In the genomic region with DNA sequence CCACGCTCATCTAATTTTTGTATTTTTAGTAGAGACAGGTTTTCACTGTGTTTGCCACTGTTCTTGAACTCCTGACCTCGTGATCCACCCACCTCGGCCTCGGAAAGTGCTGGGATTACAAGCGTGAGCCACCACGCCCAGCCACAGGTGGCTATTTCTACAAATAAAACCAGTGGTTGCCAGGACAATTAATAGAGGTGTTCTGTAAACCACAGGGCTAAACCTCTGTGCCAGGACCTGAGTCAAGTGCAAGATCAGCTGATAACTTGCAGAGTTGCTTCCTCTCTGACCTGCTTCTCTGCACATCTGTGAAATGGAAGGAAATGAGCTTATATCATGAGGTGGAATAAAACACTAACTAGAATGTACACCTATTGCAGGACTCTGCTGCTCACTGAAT, we compare ENCODE assay signal across 10 cellular contexts.
DNase-seq lines count a peak whose midpoint lies in the region; ATAC-seq and TF ChIP-seq lines count a peak whose summit lies in the region.
"Had no signal": no experiment of that assay in that cellular context is flagged by ENCODE, and none has a peak within 500 bp of the region (broad histone marks: within the 10 kb centered on the region; RNA-seq: fewer than 3 reads in every experiment).

No MANE protein-coding gene starts in this region.

- peaks cover 64% of the 10 kb centered on the region for H3K4me1 Mint-ChIP-seq in activated CD4-positive, alpha-beta memory T cell treated with anti-CD3 and anti-CD28 coated beads for 36 hours (ENCODE audit: low read depth)
- H3K4me1 Mint-ChIP-seq in natural killer cell treated with Interleukin-12 subunit alpha and Interleukin-12 subunit beta and Interleukin-15 and Interleukin-18, amount 100 ng/mL, for 72 hours (ENCODE audit: low read depth in 2 of 2): peaks cover 36 to 47% of the 10 kb centered on the region in 2 donors

- no peaks in the 10 kb centered on the region for H3K4me1 ChIP-seq in thyroid gland
- H3K4me1 ChIP-seq: parathyroid adenoma had no signal

- no peaks in the 10 kb centered on the region for H3K36me3 ChIP-seq in thyroid gland
- H3K36me3 ChIP-seq: heart right ventricle had no signal

- H3K4me3 ChIP-seq in thyroid gland (replicated peaks in 1 of 3): no peak overlapping the region
- H3K4me3 ChIP-seq: heart right ventricle had no signal

- CTCF ChIA-PET in activated CD4-positive, alpha-beta memory T cell treated with anti-CD3 and anti-CD28 coated beads for 36 hours (lab: Charles Lee): interaction anchor here (0.6 to 3.1 kb wide), 6 partner anchors 23 to 130 kb away, joined by 3 to 12 read pairs (median 3); no protein-coding TSS in a partner anchor

- no peak for TF ChIP-seq CTCF in thyroid gland (IDR thresholded peaks at IDR 0.05)

- H3K27me3 ChIP-seq in thyroid gland: no peaks in the 10 kb centered on the region

- H3K9me3 Mint-ChIP-seq in activated CD4-positive, alpha-beta memory T cell treated with anti-CD3 and anti-CD28 coated beads for 36 hours: no peaks in the 10 kb centered on the region
- H3K9me3 Mint-ChIP-seq in natural killer cell treated with Interleukin-12 subunit alpha and Interleukin-12 subunit beta and Interleukin-15 and Interleukin-18, amount 100 ng/mL, for 72 hours: no peaks in the 10 kb centered on the region

- H3K27ac ChIP-seq in thyroid gland: no peak overlapping the region
- H3K27ac ChIP-seq: parathyroid adenoma had no signal

- intact Hi-C loops in activated CD4-positive, alpha-beta memory T cell treated with anti-CD3 and anti-CD28 coated beads for 36 hours (cut with micrococcal nuclease): loop anchor here (2.0 to 5.0 kb wide), 2 partner anchors 37 to 38 kb away; no protein-coding TSS in a partner anchor
- intact Hi-C loops in thyroid gland (cut with DNase I): no loop called here

- H3K36me3 Mint-ChIP-seq in activated CD4-positive, alpha-beta memory T cell treated with anti-CD3 and anti-CD28 coated beads for 36 hours: no peaks in the 10 kb centered on the region
- H3K36me3 Mint-ChIP-seq in natural killer cell treated with Interleukin-12 subunit alpha and Interleukin-12 subunit beta and Interleukin-15 and Interleukin-18, amount 100 ng/mL, for 72 hours: no peaks in the 10 kb centered on the region

- peak; percentile 61 to 65 for ATAC-seq in natural killer cell treated with Interleukin-12 subunit alpha and Interleukin-12 subunit beta and Interleukin-15 and Interleukin-18, amount 100 ng/mL, for 72 hours
- ATAC-seq: heart right ventricle had no signal

- H3K27ac Mint-ChIP-seq in activated CD4-positive, alpha-beta memory T cell treated with anti-CD3 and anti-CD28 coated beads for 36 hours: peak overlapping the region; percentile 61
- H3K27ac Mint-ChIP-seq in natural killer cell treated with Interleukin-12 subunit alpha and Interleukin-12 subunit beta and Interleukin-15 and Interleukin-18, amount 100 ng/mL, for 72 hours: peak overlapping the region; percentile 64 to 75

- H3K27me3 Mint-ChIP-seq in activated CD4-positive, alpha-beta memory T cell treated with anti-CD3 and anti-CD28 coated beads for 36 hours: no peaks in the 10 kb centered on the region
- H3K27me3 Mint-ChIP-seq in natural killer cell treated with Interleukin-12 subunit alpha and Interleukin-12 subunit beta and Interleukin-15 and Interleukin-18, amount 100 ng/mL, for 72 hours: no peaks in the 10 kb centered on the region

- no peak for TF ChIP-seq POLR2A in thyroid gland (IDR thresholded peaks at IDR 0.05)

- WGBS in thyroid gland, 2 donors: 80 to 86% methylated on average over 6 of the region's 6 CpGs

- POLR2A ChIA-PET in activated CD4-positive, alpha-beta memory T cell treated with anti-CD3 and anti-CD28 coated beads for 36 hours (lab: Charles Lee): no interaction called here

- peak; percentile 84 for DNase-seq in NK-92 treated with Interleukin-12 subunit alpha and Interleukin-12 subunit beta, amount 100 ng/mL, for 24 hours (lab: John Stamatoyannopoulos, UW)
- DNase-seq in NK-92 (lab: John Stamatoyannopoulos, UW; ENCODE audit: unreplicated experiment) (no peak), HT1080 (ENCODE audit: low read depth) (peak; percentile 85), thyroid gland (no peak), NCI-H2081 treated with DMSO at 0.1 percent for 48 hours (lab: John Stamatoyannopoulos, UW) (no peak), NCI-H187 treated with DMSO at 0.1 percent for 48 hours (lab: John Stamatoyannopoulos, UW) (no peak)
- peak; percentile 64 for DNase-seq in activated CD4-positive, alpha-beta memory T cell treated with anti-CD3 and anti-CD28 coated beads for 36 hours
- no peak for DNase-seq in natural killer cell treated with Interleukin-12 subunit alpha and Interleukin-12 subunit beta and Interleukin-15 and Interleukin-18, amount 100 ng/mL, for 72 hours (ENCODE audit: low spot score)
- DNase-seq: heart right ventricle had no signal

- no peak overlapping the region for H3K4me3 Mint-ChIP-seq in activated CD4-positive, alpha-beta memory T cell treated with anti-CD3 and anti-CD28 coated beads for 36 hours
- peak overlapping the region; percentile 28 for H3K4me3 Mint-ChIP-seq in natural killer cell treated with Interleukin-12 subunit alpha and Interleukin-12 subunit beta and Interleukin-15 and Interleukin-18, amount 100 ng/mL, for 72 hours

- H3K9me3 ChIP-seq in thyroid gland: no peaks in the 10 kb centered on the region
- H3K9me3 ChIP-seq: heart right ventricle had no signal

Comparison
In these comparisons a context has a peak if more than half of its experiments do, and no peak if none do; other contexts are left out.
1. DNase-seq: peak in NK-92 treated with Interleukin-12 subunit alpha and Interleukin-12 subunit beta, amount 100 ng/mL, for 24 hours (single experiment), HT1080 (single experiment) and activated CD4-positive, alpha-beta memory T cell treated with anti-CD3 and anti-CD28 coated beads for 36 hours (single experiment); none in NK-92 (single experiment), natural killer cell treated with Interleukin-12 subunit alpha and Interleukin-12 subunit beta and Interleukin-15 and Interleukin-18, amount 100 ng/mL, for 72 hours (single experiment), thyroid gland (0 of 2), NCI-H2081 treated with DMSO at 0.1 percent for 48 hours (single experiment) and NCI-H187 treated with DMSO at 0.1 percent for 48 hours (single experiment).